In genomic region chr6:32853541-32854375, GRCh38 we compare ENCODE assay signal across 7 cellular contexts. TPM values are rescaled to one million over a fixed set of nuclear protein-coding genes. Genes with fewer than 3 reads are reported as not detected.
DNase-seq lines count a peak whose midpoint lies in the region; ATAC-seq and TF ChIP-seq lines count a peak whose summit lies in the region.

Gene PSMB9 (plus strand): TSS chr6:32854192. CDS start chr6:32854230, 38 bp downstream.
Gene TAP1 (minus strand): TSS chr6:32853704. CDS start chr6:32853636, 68 bp downstream.

- peak within 1 kb of the TSS; percentile 91 for H3K27ac ChIP-seq in hepatocyte

- ATAC-seq in GM18502 (IDR thresholded peaks at IDR 0.05; ENCODE audit: poor library complexity, unreplicated experiment) (peak; percentile 78), HG02870 (IDR thresholded peaks at IDR 0.05; ENCODE audit: unreplicated experiment) (peak; percentile 65)

- H3K36me3 ChIP-seq in hepatocyte (replicated peaks; ENCODE audit: insufficient read depth, low read depth): no peaks in the 10 kb centered on the region

- peak within 1 kb of the TSS; percentile 100 for H3K4me2 ChIP-seq in hepatocyte

- peak; percentile 78 for TF ChIP-seq CTCF in hepatocyte (IDR thresholded peaks at IDR 0.05; ENCODE audit: poor library complexity)
- TF ChIP-seq CTCF in retinal pigment epithelial cell (conservative IDR thresholded peaks at IDR 0.05; ENCODE audit: low read depth, low read length): peak; percentile 70

- H2AFZ ChIP-seq in hepatocyte: peak within 1 kb of the TSS; percentile 79

- no peaks in the 10 kb centered on the region for H3K79me2 ChIP-seq in hepatocyte

- H4K20me1 ChIP-seq in hepatocyte (ENCODE audit: insufficient read depth, poor library complexity, severe bottlenecking): no peaks in the 10 kb centered on the region

- H3K9me3 ChIP-seq in hepatocyte (ENCODE audit: low read depth): no peaks in the 10 kb centered on the region

- H3K4me3 ChIP-seq in hepatocyte (peak within 1 kb of the TSS; percentile 68), retinal pigment epithelial cell (ENCODE audit: low read length) (peak within 1 kb of the TSS; percentile 81)

- no peaks in the 10 kb centered on the region for H3K9me2 ChIP-seq in hepatocyte (replicated peaks; ENCODE audit: insufficient read depth)

- peaks cover 35% of the 10 kb centered on the region for H3K27me3 ChIP-seq in hepatocyte

- H3K4me1 ChIP-seq in hepatocyte (ENCODE audit: insufficient read depth): peaks cover 9% of the 10 kb centered on the region

- under 1% methylated on average over 65 of the region's 68 CpGs for WGBS in hepatocyte (ENCODE audit: low lambda C conversion rate, missing lambda C conversion rate)

- DNase-seq in NCI-H1694 (lab: John Stamatoyannopoulos, UW): peak; percentile 53
- peak; percentile 84 for DNase-seq in T1000 (lab: John Stamatoyannopoulos, UW)
- peak; percentile 98 for DNase-seq in astrocyte of the hippocampus (ENCODE audit: low read depth, low spot score)
- DNase-seq in hepatocyte (ENCODE audit: low spot score): peak; percentile 97
- peak; percentile 68 for DNase-seq in retinal pigment epithelial cell (ENCODE audit: low read depth)

RNA-seq across cellular contexts. Expression of gene PSMB9, which starts in this region (rescaled TPM):
- 1.3 TPM in 1 of 2 replicates, not detected in the other for total RNA-seq in hepatocyte
- 3.1 and 3.3 TPM in 2 replicates for polyA plus RNA-seq in hepatocyte

RNA-seq across cellular contexts. Expression of gene TAP1, which starts in this region (rescaled TPM):
- total RNA-seq in hepatocyte: 13.7 and 15.2 TPM in 2 replicates
- polyA plus RNA-seq in hepatocyte: 11.0 and 14.1 TPM in 2 replicates

Comparison
In these comparisons a context has a peak if more than half of its experiments do, and no peak if none do; other contexts are left out.
1. Peak in every context shown above with its lines: DNase-seq, ATAC-seq, H3K4me3 ChIP-seq and H3K27ac ChIP-seq.